Comparison of ENCODE assay signal across 1 cellular context in genomic region chr1:3543076-3544049, GRCh38.
TF ChIP-seq lines count a peak whose summit lies in the region.

No MANE protein-coding gene starts in this region.

TF ChIP-seq in WTC11, 78 proteins besides CTCF, POLR2A, EP300 and RAD21 (continued from another document):
- no peak for TF ChIP-seq ZNF532 (CRISPR knock-in tag; IDR thresholded peaks at IDR 0.05; ENCODE audit: borderline replicate concordance)
- no peak for TF ChIP-seq FOXP1 (CRISPR knock-in tag; IDR thresholded peaks at IDR 0.05; ENCODE audit: borderline replicate concordance)
- TF ChIP-seq SMAD4 (CRISPR knock-in tag; IDR thresholded peaks at IDR 0.05) = no peak
- no peak for TF ChIP-seq CREB1 (CRISPR knock-in tag; IDR thresholded peaks at IDR 0.05)
- TF ChIP-seq ESRRA (CRISPR knock-in tag; IDR thresholded peaks at IDR 0.05; ENCODE audit: borderline replicate concordance) = no peak
- no peak for TF ChIP-seq SP1 (CRISPR knock-in tag; conservative IDR thresholded peaks at IDR 0.05)
